8 cellular contexts compared by ENCODE assay signal in the genomic region with DNA sequence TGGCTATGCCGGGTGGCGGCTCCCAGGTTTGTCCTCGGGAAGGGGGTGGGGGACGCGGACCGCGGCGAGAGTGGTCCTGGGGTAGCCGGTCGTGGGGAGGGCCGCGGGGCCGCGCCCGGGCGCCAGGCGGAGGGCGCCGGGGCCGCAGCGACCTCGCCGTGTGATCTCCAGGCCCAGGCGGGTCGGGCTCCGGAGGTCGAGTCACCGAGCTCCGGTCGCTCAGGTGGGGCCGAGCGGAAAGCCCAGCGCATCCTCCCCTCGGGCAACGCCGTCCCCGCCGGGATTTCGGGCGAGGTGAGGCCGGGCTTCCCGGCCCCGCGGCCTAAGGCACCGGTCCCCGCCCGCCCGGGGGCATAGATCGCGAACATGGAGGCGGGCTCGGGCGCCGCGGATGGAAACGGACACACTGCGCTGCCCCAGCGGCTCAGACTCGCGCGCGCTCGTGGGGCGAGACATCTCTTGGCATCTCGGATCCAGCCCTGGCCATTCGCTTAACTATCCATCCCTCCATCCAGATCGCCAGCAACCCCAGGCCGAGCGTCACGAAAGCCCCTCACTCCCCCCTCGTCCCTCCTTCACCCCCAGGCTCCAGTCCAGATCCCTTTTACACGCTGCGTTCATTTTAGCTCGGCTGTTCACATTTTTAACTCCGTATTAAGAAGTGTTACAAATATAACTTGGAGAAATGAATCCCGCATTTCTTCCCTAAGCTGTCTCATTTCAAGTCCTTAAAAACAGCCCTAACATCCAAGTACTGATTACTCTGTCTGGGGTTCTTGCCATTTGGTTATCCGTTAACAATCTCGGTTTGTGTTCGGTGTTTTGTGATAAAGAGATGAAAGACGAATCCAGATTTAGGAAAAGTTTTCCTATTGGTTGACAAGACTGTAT. TPM values are rescaled to one million over a fixed set of nuclear protein-coding genes. Genes with fewer than 3 reads are reported as not detected.
DNase-seq lines count a peak whose midpoint lies in the region; ATAC-seq, FAIRE-seq and TF ChIP-seq lines count a peak whose summit lies in the region.

No MANE protein-coding gene starts in this region.

- H3K4me3 ChIP-seq in kidney (ENCODE audit: low read length in 2 of 2) (peak overlapping the region; percentile 71 to 82), skeletal muscle tissue (ENCODE audit: low read length in 3 of 3) (peak overlapping the region; percentile 80 to 83 (median 81))

- intact Hi-C loops in kidney (cut with DNase I), result no loop called here

- TF ChIP-seq CTCF in kidney (IDR thresholded peaks at IDR 0.05; ENCODE audit: borderline replicate concordance, extremely low read depth, insufficient read depth) (no peak), D721Med (IDR thresholded peaks at IDR 0.05; ENCODE audit: insufficient read depth, missing control alignments) (no peak)

- H3K4me1 ChIP-seq in kidney (ENCODE audit: control insufficient read depth in 1 of 2, insufficient read depth in 1 of 2, low read depth in 1 of 2, low read length in 2 of 2) (no peaks in the 10 kb centered on the region), skeletal muscle tissue (ENCODE audit: control insufficient read depth in 3 of 3, insufficient read depth in 3 of 3, low read length in 3 of 3) (peaks cover 16 to 17% (median 17%) of the 10 kb centered on the region in 3 donors)

- H3K27ac ChIP-seq in kidney (ENCODE audit: low read depth in 2 of 2, low read length in 2 of 2) (peak overlapping the region; percentile 79 to 82), skeletal muscle tissue (ENCODE audit: low read depth, low read length) (peak overlapping the region; percentile 86)

- H3K9me3 ChIP-seq in kidney (ENCODE audit: control insufficient read depth in 1 of 2, low read length in 2 of 2), result no peaks in the 10 kb centered on the region
- H3K9me3 ChIP-seq in skeletal muscle tissue (ENCODE audit: control insufficient read depth in 3 of 3, low read length in 3 of 3), result no peaks in the 10 kb centered on the region

- no peaks in the 10 kb centered on the region for H3K27me3 ChIP-seq in skeletal muscle tissue (ENCODE audit: control insufficient read depth in 3 of 3, insufficient read depth in 3 of 3, low read length in 3 of 3)

- DNase-seq in DMS79 treated with DMSO at 0.1 percent for 48 hours (lab: John Stamatoyannopoulos, UW), result peak; percentile 75
- DNase-seq in RPMI7951 (ENCODE audit: low read depth), result peak; percentile 62
- DNase-seq in cerebellar cortex (ENCODE audit: low spot score), result peak; percentile 54
- DNase-seq in kidney, result peak; percentile 88
- DNase-seq in D721Med (ENCODE audit: insufficient read length, low spot score), result no peak

- FAIRE-seq in kidney (lab: Jason Lieb, UNC) (no peak), D721Med (lab: Jason Lieb, UNC) (no peak)

- ATAC-seq in GM19438 (IDR thresholded peaks at IDR 0.05; ENCODE audit: low read depth, unreplicated experiment) (peak; percentile 24), HG03520 (IDR thresholded peaks at IDR 0.05; ENCODE audit: unreplicated experiment) (peak; percentile 22)

- H3K36me3 ChIP-seq in kidney (ENCODE audit: control insufficient read depth in 1 of 2, insufficient read depth in 2 of 2, low read length in 2 of 2), result no peaks in the 10 kb centered on the region
- no peaks in the 10 kb centered on the region for H3K36me3 ChIP-seq in skeletal muscle tissue (ENCODE audit: control insufficient read depth in 3 of 3, insufficient read depth in 3 of 3, low read length in 3 of 3)

- H3K9ac ChIP-seq in kidney (ENCODE audit: low read length in 2 of 2), result peak overlapping the region; percentile 51 to 82
- peak overlapping the region; percentile 83 to 89 (median 87) for H3K9ac ChIP-seq in skeletal muscle tissue (ENCODE audit: low read depth in 1 of 3, low read length in 3 of 3)

RNA-seq across cellular contexts. Expression of gene ZC3H12C, which starts 0.5 kb away (rescaled TPM):
- total RNA-seq in RPMI7951 (2014; rRNA removed; shearing (Covaris generic)), result 8.5 and 9.5 TPM in 2 replicates
- 14.3 TPM for total RNA-seq in kidney
- polyA plus RNA-seq in kidney (ENCODE audit: insufficient read depth, low read depth, low replicate concordance), result 2.3 TPM
- total RNA-seq in skeletal muscle tissue, result 13.6 TPM
